Comparison of ENCODE assay signal across 25 cellular contexts in genomic region chrX:74525116-74525515, GRCh38.
"Had no signal": no experiment of that assay in that cellular context is flagged by ENCODE, and none has a peak within 500 bp of the region (broad histone marks: within the 10 kb centered on the region; RNA-seq: fewer than 3 reads in every experiment).

No MANE protein-coding gene starts in this region.

- ATAC-seq: esophagus mucosa; stimulated activated naive B cell treated with anti-CD40 and anti-IgM and Interleukin-4, amounts not matched to agents 10 μg/mL and 1 μg/mL and 100 μg/mL, for 72 hours had no signal

- H3K36me3 ChIP-seq: breast epithelium, neutrophil, prostate gland, thyroid gland, upper lobe of left lung, vagina had no signal

- H3K27ac ChIP-seq: breast epithelium, neutrophil, prostate gland, stomach, thyroid gland, upper lobe of left lung, vagina had no signal

- DNase-seq: activated CD4-positive, alpha-beta memory T cell treated with anti-CD3 and anti-CD28 coated beads for 36 hours; activated CD4-positive, alpha-beta T cell treated with anti-CD3 and anti-CD28 coated beads, Interleukin-2, amount 10 ng/mL, durations not matched to agents 24 days and 14 days; activated CD4-positive, CD25-positive, alpha-beta regulatory T cell treated with anti-CD3 and anti-CD28 coated beads, Interleukin-2, amount 50 U/mL, for 72 hours; activated CD8-positive, alpha-beta memory T cell treated with anti-CD3 and anti-CD28 coated beads, Interleukin-2, amount 50 U/mL, for 48 hours; activated gamma-delta T cell; activated naive CD4-positive, alpha-beta T cell treated with anti-CD3 and anti-CD28 coated beads, Interleukin-2, amount 50 U/mL, for 16 hours; activated T-cell treated with anti-CD3 and anti-CD28 coated beads, Interleukin-2, amount 50 U/mL, for 24 hours; central memory CD4-positive, alpha-beta T cell; endodermal cell; foreskin melanocyte; mammary epithelial cell; nephron progenitor cell; retina; stimulated activated CD4-positive, alpha-beta T cell treated with anti-CD3 and anti-CD28 coated beads, Interleukin-15, amount 100 ng/mL, for 24 hours; stimulated activated CD4-positive, alpha-beta T cell treated with anti-CD3 and anti-CD28 coated beads, Interleukin-2, amount 100 ng/mL, for 24 hours; stimulated activated naive B cell treated with anti-CD40 and anti-IgM and Interleukin-4, amounts not matched to agents 10 μg/mL and 1 μg/mL and 100 μg/mL, for 72 hours; stomach; T-helper 2 cell; upper lobe of left lung had no signal

- H3K4me3 ChIP-seq: breast epithelium, prostate gland, stomach, thyroid gland, upper lobe of left lung, vagina had no signal

- H3K27me3 ChIP-seq: neutrophil, stomach, thyroid gland, upper lobe of left lung, vagina had no signal

- H3K4me1 ChIP-seq: breast epithelium, prostate gland, upper lobe of left lung, vagina had no signal

- H3K9me3 ChIP-seq: breast epithelium, neutrophil, prostate gland, stomach, thyroid gland, upper lobe of left lung, vagina had no signal
